In genomic region chr4:85370400-85371032, GRCh38 we compare ENCODE assay signal across 8 cellular contexts.
DNase-seq lines count a peak whose midpoint lies in the region; ATAC-seq and TF ChIP-seq lines count a peak whose summit lies in the region.

No MANE protein-coding gene starts in this region.

- no peaks in the 10 kb centered on the region for H3K9me3 Mint-ChIP-seq in activated naive CD8-positive, alpha-beta T cell treated with anti-CD3 and anti-CD28 coated beads, Interleukin-2, amount 10 ng/mL, durations not matched to agents 7 days and 5 days

- no peaks in the 10 kb centered on the region for H3K9me3 ChIP-seq in thoracic aorta

- H3K4me1 ChIP-seq in thoracic aorta (ENCODE audit: control insufficient read depth in 1 of 2, low read depth in 2 of 2): no peaks in the 10 kb centered on the region

- H3K36me3 Mint-ChIP-seq in activated naive CD8-positive, alpha-beta T cell treated with anti-CD3 and anti-CD28 coated beads, Interleukin-2, amount 10 ng/mL, durations not matched to agents 7 days and 5 days: no peaks in the 10 kb centered on the region

- no peak overlapping the region for H3K4me3 Mint-ChIP-seq in activated naive CD8-positive, alpha-beta T cell treated with anti-CD3 and anti-CD28 coated beads, Interleukin-2, amount 10 ng/mL, durations not matched to agents 7 days and 5 days

- ATAC-seq in GM18517 (IDR thresholded peaks at IDR 0.05; ENCODE audit: unreplicated experiment) (peak; percentile 90), HG02884 (IDR thresholded peaks at IDR 0.05; ENCODE audit: unreplicated experiment) (peak; percentile 89), thoracic aorta (ENCODE audit: insufficient number of reproducible peaks, low FRiP score, low read depth) (no peak)
- peak; percentile 50 for ATAC-seq in activated naive CD8-positive, alpha-beta T cell treated with anti-CD3 and anti-CD28 coated beads, Interleukin-2, amount 10 ng/mL, durations not matched to agents 7 days and 5 days (ENCODE audit: low read depth)

- POLR2A ChIA-PET in activated naive CD8-positive, alpha-beta T cell treated with anti-CD3 and anti-CD28 coated beads, Interleukin-2, amount 10 ng/mL, durations not matched to agents 7 days and 5 days (lab: Charles Lee): no interaction called here

- TF ChIP-seq CTCF in thoracic aorta (IDR thresholded peaks at IDR 0.05): peak; percentile 11

- no peaks in the 10 kb centered on the region for H3K4me1 Mint-ChIP-seq in activated naive CD8-positive, alpha-beta T cell treated with anti-CD3 and anti-CD28 coated beads, Interleukin-2, amount 10 ng/mL, durations not matched to agents 7 days and 5 days

- H3K27ac Mint-ChIP-seq in activated naive CD8-positive, alpha-beta T cell treated with anti-CD3 and anti-CD28 coated beads, Interleukin-2, amount 10 ng/mL, durations not matched to agents 7 days and 5 days: no peak overlapping the region

- no peak overlapping the region for H3K4me3 ChIP-seq in thoracic aorta

- H3K36me3 ChIP-seq in thoracic aorta: no peaks in the 10 kb centered on the region

- H3K27me3 ChIP-seq in thoracic aorta (replicated peaks; ENCODE audit: insufficient read depth): no peaks in the 10 kb centered on the region

- no peak overlapping the region for H3K27ac ChIP-seq in thoracic aorta

- peak; percentile 27 for DNase-seq in CMK (ENCODE audit: low read depth)
- DNase-seq in NCI-H1092 treated with DMSO at 0.1 percent for 48 hours (lab: John Stamatoyannopoulos, UW): peak; percentile 41
- DNase-seq in activated naive CD8-positive, alpha-beta T cell treated with anti-CD3 and anti-CD28 coated beads, Interleukin-2, amount 10 ng/mL, durations not matched to agents 7 days and 5 days: peak; percentile 7
- DNase-seq in iPS DF 4.7 (ENCODE audit: extremely low read depth, low spot score): peak; percentile 56
- DNase-seq in thoracic aorta (ENCODE audit: low spot score): no peak
- no peak for DNase-seq in OCI-M2 (lab: John Stamatoyannopoulos, UW; ENCODE audit: unreplicated experiment)

- H3K27me3 Mint-ChIP-seq in activated naive CD8-positive, alpha-beta T cell treated with anti-CD3 and anti-CD28 coated beads, Interleukin-2, amount 10 ng/mL, durations not matched to agents 7 days and 5 days: no peaks in the 10 kb centered on the region

Comparison
In these comparisons a context has a peak if more than half of its experiments do, and no peak if none do; other contexts are left out.
1. DNase-seq: peak in CMK (single experiment), NCI-H1092 treated with DMSO at 0.1 percent for 48 hours (single experiment), activated naive CD8-positive, alpha-beta T cell treated with anti-CD3 and anti-CD28 coated beads, Interleukin-2, amount 10 ng/mL, durations not matched to agents 7 days and 5 days (single experiment) and iPS DF 4.7 (single experiment); none in thoracic aorta (single experiment) and OCI-M2 (single experiment).